Comparison of ENCODE assay signal across 4 cellular contexts in genomic region chr1:94163249-94163648, GRCh38. TPM values are rescaled to one million over a fixed set of nuclear protein-coding genes. Genes with fewer than 3 reads are reported as not detected.
"Had no signal": no experiment of that assay in that cellular context is flagged by ENCODE, and none has a peak within 500 bp of the region (broad histone marks: within the 10 kb centered on the region; RNA-seq: fewer than 3 reads in every experiment).

No MANE protein-coding gene starts in this region.

RNA-seq across cellular contexts. Expression of gene ABCA4, which starts 42.3 kb away (rescaled TPM):
- total RNA-seq: MCF 10A, NCI-H460, OCI-LY7, T-cell had no signal
